In genomic region chr6:136547336-136547735, GRCh38 we compare ENCODE assay signal across 9 cellular contexts. TPM values are rescaled to one million over a fixed set of nuclear protein-coding genes. Genes with fewer than 3 reads are reported as not detected.
DNase-seq lines count a peak whose midpoint lies in the region; ATAC-seq, FAIRE-seq and TF ChIP-seq lines count a peak whose summit lies in the region.
"Had no signal": no experiment of that assay in that cellular context is flagged by ENCODE, and none has a peak within 500 bp of the region (broad histone marks: within the 10 kb centered on the region; RNA-seq: fewer than 3 reads in every experiment).

No MANE protein-coding gene starts in this region.

- 33 to 37% methylated on average over 4 of the region's 4 CpGs for WGBS in aorta, 2 donors

- H3K4me3 ChIP-seq in bronchial epithelial cell (ENCODE audit: low read depth, low read length) (no peak overlapping the region), osteoblast (ENCODE audit: insufficient read depth, low read length) (no peak overlapping the region), aorta (ENCODE audit: low read length in 2 of 2) (no peak overlapping the region)

- H3K27me3 Mint-ChIP-seq in activated CD4-positive, alpha-beta T cell treated with anti-CD3 and anti-CD28 coated beads for 36 hours = peaks cover 50% of the 10 kb centered on the region

- no peak overlapping the region for H3K4me2 ChIP-seq in osteoblast (ENCODE audit: insufficient read depth, low read length)

- no peak overlapping the region for H3K27ac Mint-ChIP-seq in activated CD4-positive, alpha-beta T cell treated with anti-CD3 and anti-CD28 coated beads for 36 hours
- H3K27ac Mint-ChIP-seq: B cell had no signal

- H3K9me3 ChIP-seq in osteoblast (ENCODE audit: low read depth, low read length) (no peaks in the 10 kb centered on the region), aorta (ENCODE audit: control insufficient read depth, low read length) (no peaks in the 10 kb centered on the region)

- H3K79me2 ChIP-seq in osteoblast (ENCODE audit: insufficient read depth, low read length) = no peaks in the 10 kb centered on the region

- H3K36me3 Mint-ChIP-seq in activated CD4-positive, alpha-beta T cell treated with anti-CD3 and anti-CD28 coated beads for 36 hours (ENCODE audit: low read depth) = no peaks in the 10 kb centered on the region

- CTCF ChIA-PET in activated CD4-positive, alpha-beta T cell treated with anti-CD3 and anti-CD28 coated beads for 36 hours (lab: Charles Lee) = interaction anchor here (0.7 to 2.0 kb wide), 7 partner anchors 8 to 230 kb away, joined by 3 to 13 read pairs (median 3); no protein-coding TSS in a partner anchor

- H3K4me1 Mint-ChIP-seq in activated CD4-positive, alpha-beta T cell treated with anti-CD3 and anti-CD28 coated beads for 36 hours = peaks cover 4% of the 10 kb centered on the region

- ATAC-seq in HG03457 (IDR thresholded peaks at IDR 0.05; ENCODE audit: unreplicated experiment) = no peak
- no peak for ATAC-seq in activated CD4-positive, alpha-beta T cell treated with anti-CD3 and anti-CD28 coated beads for 36 hours
- ATAC-seq in aorta (ENCODE audit: low FRiP score) = no peak

- H3K27ac ChIP-seq in osteoblast (ENCODE audit: low read depth, low read length) (no peak overlapping the region), aorta (ENCODE audit: low read depth in 1 of 2, low read length in 2 of 2) (no peak overlapping the region)

- no peak for FAIRE-seq in bronchial epithelial cell (lab: Jason Lieb, UNC)

- no peaks in the 10 kb centered on the region for H4K20me1 ChIP-seq in osteoblast (ENCODE audit: insufficient read depth, low read length)

- no peak overlapping the region for H2AFZ ChIP-seq in osteoblast (ENCODE audit: low read length)

- no peaks in the 10 kb centered on the region for H3K36me3 ChIP-seq in bronchial epithelial cell (ENCODE audit: control insufficient read depth, insufficient read depth, low read length)
- no peaks in the 10 kb centered on the region for H3K36me3 ChIP-seq in osteoblast (ENCODE audit: insufficient read depth, low read length)
- H3K36me3 ChIP-seq in aorta (ENCODE audit: control insufficient read depth in 1 of 2, insufficient read depth in 2 of 2, low read length in 1 of 2) = no peaks in the 10 kb centered on the region

- H3K4me1 ChIP-seq in osteoblast (ENCODE audit: insufficient read depth, low read length) = peaks cover 10% of the 10 kb centered on the region
- H3K4me1 ChIP-seq in aorta (ENCODE audit: control insufficient read depth in 1 of 2, insufficient read depth in 2 of 2, low read length in 2 of 2) = peaks cover 0 to 2% of the 10 kb centered on the region in 2 donors

- no peaks in the 10 kb centered on the region for H3K27me3 ChIP-seq in bronchial epithelial cell (ENCODE audit: control insufficient read depth, insufficient read depth, low read length)
- peaks cover 62% of the 10 kb centered on the region for H3K27me3 ChIP-seq in osteoblast (ENCODE audit: insufficient read depth, low read length)
- no peaks in the 10 kb centered on the region for H3K27me3 ChIP-seq in aorta (ENCODE audit: control insufficient read depth in 1 of 2, insufficient read depth in 2 of 2, low read length in 1 of 2)

- intact Hi-C loops in activated CD4-positive, alpha-beta T cell treated with anti-CD3 and anti-CD28 coated beads for 36 hours (cut with DNase I, micrococcal nuclease) = no loop called here
- intact Hi-C loops in aorta (cut with DNase I) = no loop called here

- no peaks in the 10 kb centered on the region for H3K9me3 Mint-ChIP-seq in activated CD4-positive, alpha-beta T cell treated with anti-CD3 and anti-CD28 coated beads for 36 hours (ENCODE audit: low read depth)

- POLR2A ChIA-PET in activated CD4-positive, alpha-beta T cell treated with anti-CD3 and anti-CD28 coated beads for 36 hours (lab: Charles Lee) = interaction anchor here (0.6 kb wide), 1 partner anchor 1728 kb away, joined by 9 read pairs; no protein-coding TSS in a partner anchor

- DNase-seq in NCI-H1105 treated with DMSO at 0.1 percent for 48 hours (lab: John Stamatoyannopoulos, UW) (peak; percentile 42), NCI-H1105 (lab: John Stamatoyannopoulos, UW) (no peak), NCI-H2227 treated with DMSO at 0.1 percent for 48 hours (lab: John Stamatoyannopoulos, UW) (peak; percentile 41), bronchial epithelial cell (ENCODE audit: low read depth) (peak; percentile 62), osteoblast (ENCODE audit: insufficient read length, low spot score, missing footprints) (peak; percentile 93), aorta (no peak)
- no peak for DNase-seq in activated CD4-positive, alpha-beta T cell treated with anti-CD3 and anti-CD28 coated beads for 36 hours

- TF ChIP-seq CTCF in bronchial epithelial cell (IDR thresholded peaks at IDR 0.05; ENCODE audit: insufficient read depth, low read length, severe bottlenecking) = peak; percentile 56
- TF ChIP-seq CTCF in osteoblast (IDR thresholded peaks at IDR 0.05; ENCODE audit: extremely low read depth, low read depth, low read length) = peak; percentile 74

- no peak overlapping the region for H3K4me3 Mint-ChIP-seq in activated CD4-positive, alpha-beta T cell treated with anti-CD3 and anti-CD28 coated beads for 36 hours
- H3K4me3 Mint-ChIP-seq: B cell had no signal

RNA-seq across cellular contexts. Expression of gene MAP7, which starts 2.9 kb away (rescaled TPM):
- total RNA-seq in bronchial epithelial cell = 30.8 and 50.4 TPM in 2 replicates
- total RNA-seq in osteoblast = 1.4 and 1.8 TPM in 2 replicates
- total RNA-seq in activated CD4-positive, alpha-beta T cell treated with anti-CD3 and anti-CD28 coated beads for 36 hours = 1 to 10 TPM; 2.1 to 3.1 TPM
- 1 to 10 TPM; 2.5 to 3.3 TPM for total RNA-seq in aorta
- 1 to 10 TPM; 3.4 to 5.3 TPM for polyA plus RNA-seq in aorta

Comparison
In these comparisons a context has a peak if more than half of its experiments do, and no peak if none do; other contexts are left out.
1. DNase-seq: peak in NCI-H1105 treated with DMSO at 0.1 percent for 48 hours (single experiment), NCI-H2227 treated with DMSO at 0.1 percent for 48 hours (single experiment), bronchial epithelial cell (single experiment) and osteoblast (single experiment); none in NCI-H1105 (single experiment), activated CD4-positive, alpha-beta T cell treated with anti-CD3 and anti-CD28 coated beads for 36 hours (single experiment) and aorta (0 of 2).